25 cellular contexts compared by ENCODE assay signal in the genomic region with DNA sequence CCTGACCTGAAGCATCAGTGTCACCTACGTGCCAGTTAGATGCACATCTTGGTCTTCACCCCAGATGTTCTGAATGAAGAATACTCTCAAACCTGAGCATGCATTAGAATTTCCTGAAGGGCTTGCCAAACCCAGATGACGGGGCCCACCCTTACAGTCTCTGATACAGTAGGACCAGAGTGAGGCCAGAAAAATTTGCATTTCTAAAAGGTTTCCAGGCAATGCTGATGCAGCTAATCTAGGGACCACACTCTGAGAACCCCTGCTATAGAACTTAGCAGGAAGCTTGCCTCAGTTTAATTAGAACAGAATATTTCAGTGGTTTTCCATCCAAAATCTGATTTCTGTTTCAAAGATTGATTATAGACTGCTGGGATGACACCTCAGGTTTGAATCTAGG. TPM values are rescaled to one million over a fixed set of nuclear protein-coding genes. Genes with fewer than 3 reads are reported as not detected.
A peak's percentile ranks its signal among the peaks of the same experiment; 100 is the strongest.
DNase-seq lines count a peak whose midpoint lies in the region; ATAC-seq and TF ChIP-seq lines count a peak whose summit lies in the region.
"Had no signal": no experiment of that assay in that cellular context is flagged by ENCODE, and none has a peak within 500 bp of the region (broad histone marks: within the 10 kb centered on the region; RNA-seq: fewer than 3 reads in every experiment).

No MANE protein-coding gene starts in this region.

- H3K36me3 ChIP-seq in A673 (ENCODE audit: insufficient read depth, low read length, poor library complexity, severe bottlenecking) (no peaks in the 10 kb centered on the region), MM.1S (replicated peaks; ENCODE audit: insufficient read depth, low read length) (no peaks in the 10 kb centered on the region), iPS-20b (ENCODE audit: insufficient read depth, low read depth, low read length) (no peaks in the 10 kb centered on the region), colonic mucosa (no peaks in the 10 kb centered on the region)
- H3K36me3 ChIP-seq: ascending aorta, gastrocnemius medialis, tibial nerve had no signal

- no peak for DNase-seq in A673 (ENCODE audit: low spot score)
- peak; percentile 51 for DNase-seq in MM.1S
- no peak for DNase-seq in NCI-H69 (lab: John Stamatoyannopoulos, UW)
- no peak for DNase-seq in NCI-H1105 treated with DMSO at 0.1 percent for 48 hours (lab: John Stamatoyannopoulos, UW)
- no peak for DNase-seq in colonic mucosa
- DNase-seq: activated naive CD4-positive, alpha-beta T cell treated with anti-CD3 and anti-CD28 coated beads, Interleukin-2, amount 10 ng/mL, durations not matched to agents 7 days and 5 days; activated T-cell treated with anti-CD3 and anti-CD28 coated beads, Interleukin-2, amount 50 U/mL, for 72 hours; CD4-positive, CD25-positive, alpha-beta regulatory T cell; cerebellar nuclear complex; DMS153; effector CD8-positive, alpha-beta T cell; gastrocnemius medialis; NCI-H187; RPMI8226; small intestine; stimulated activated CD4-positive, alpha-beta T cell treated with anti-CD3 and anti-CD28 coated beads, Interleukin-4, amount 100 ng/mL, for 1 hour; stimulated activated naive CD8-positive, alpha-beta T cell treated with anti-CD3 and anti-CD28 coated beads, Interleukin-15, amount 100 ng/mL, for 72 hours; T1000 had no signal

- no TSS peak for BruUV-seq in A673 (replicated peaks; lab: Mats Ljungman, UMichigan)

- no peaks in the 10 kb centered on the region for H3K79me2 ChIP-seq in MM.1S (ENCODE audit: low read length)

- H3F3A ChIP-seq in MM.1S (ENCODE audit: insufficient read depth, low read length): peaks cover 12% of the 10 kb centered on the region

- H3K4me2 ChIP-seq in MM.1S (ENCODE audit: low read depth, low read length): peak overlapping the region; percentile 55; the same call in 1 of the 2 replicates

- H2AFZ ChIP-seq in MM.1S (ENCODE audit: low read length): peak overlapping the region; percentile 52

- peak; percentile 62 for ATAC-seq in GM21529 (IDR thresholded peaks at IDR 0.05; ENCODE audit: unreplicated experiment)
- no peak for ATAC-seq in GM21526 (IDR thresholded peaks at IDR 0.05; ENCODE audit: low FRiP score, unreplicated experiment)
- ATAC-seq: activated CD4-positive, CD25-positive, alpha-beta regulatory T cell treated with anti-CD3 and anti-CD28 coated beads, Interleukin-2, amount 50 U/mL, for 24 hours; activated T-cell treated with anti-CD3 and anti-CD28 coated beads, Interleukin-2, amount 50 U/mL, for 72 hours; gastrocnemius medialis; HCT116; stimulated activated naive CD8-positive, alpha-beta T cell treated with anti-CD3 and anti-CD28 coated beads, Interleukin-15, amount 100 ng/mL, for 72 hours had no signal

- H3K9me3 ChIP-seq in A673 (ENCODE audit: low read depth, low read length, poor library complexity, severe bottlenecking): no peaks in the 10 kb centered on the region
- no peaks in the 10 kb centered on the region for H3K9me3 ChIP-seq in MM.1S (replicated peaks; ENCODE audit: insufficient read depth, low read length)
- peaks cover 4% of the 10 kb centered on the region for H3K9me3 ChIP-seq in iPS-20b (ENCODE audit: insufficient read depth, low read depth, low read length)
- no peaks in the 10 kb centered on the region for H3K9me3 ChIP-seq in colonic mucosa
- H3K9me3 ChIP-seq: ascending aorta, gastrocnemius medialis, tibial nerve had no signal

- H3K4me1 ChIP-seq in A673 (ENCODE audit: insufficient read depth, low read length, poor library complexity, severe bottlenecking) (peaks cover 24% of the 10 kb centered on the region), MM.1S (ENCODE audit: low read length) (0 out of 2 replicates have a peak, but pooled peaks cover 5% of the 10 kb centered on the region), iPS-20b (ENCODE audit: insufficient read depth, low read length) (peaks cover 8% of the 10 kb centered on the region; the same call in 1 of the 2 replicates), colonic mucosa (no peaks in the 10 kb centered on the region)
- H3K4me1 ChIP-seq: ascending aorta had no signal

- H3K9me2 ChIP-seq in MM.1S (replicated peaks; ENCODE audit: insufficient read depth, low read length): no peaks in the 10 kb centered on the region

- TF ChIP-seq CTCF in A673 (conservative IDR thresholded peaks at IDR 0.05; ENCODE audit: low read depth, low read length) (no peak), MM.1S (IDR thresholded peaks at IDR 0.05; ENCODE audit: low read length) (no peak), colonic mucosa (IDR thresholded peaks at IDR 0.05) (no peak)

- intact Hi-C loops in A673 (cut with micrococcal nuclease; ENCODE audit: unreplicated experiment) (no loop called here), colonic mucosa (cut with DNase I) (no loop called here)

- H3K27me3 ChIP-seq in A673 (replicated peaks; ENCODE audit: insufficient read depth, low read depth, low read length, poor library complexity): no peaks in the 10 kb centered on the region
- no peaks in the 10 kb centered on the region for H3K27me3 ChIP-seq in MM.1S (replicated peaks; ENCODE audit: insufficient read depth, low read length)
- H3K27me3 ChIP-seq in iPS-20b (ENCODE audit: insufficient read depth, low read length): no peaks in the 10 kb centered on the region
- H3K27me3 ChIP-seq in colonic mucosa: no peaks in the 10 kb centered on the region
- H3K27me3 ChIP-seq: ascending aorta, gastrocnemius medialis, tibial nerve had no signal

- H3K4me3 ChIP-seq in A673 (ENCODE audit: low read depth, low read length, poor library complexity, severe bottlenecking) (no peak overlapping the region), MM.1S (ENCODE audit: low read length) (peak overlapping the region; percentile 36), iPS-20b (ENCODE audit: low read length) (peak overlapping the region; percentile 24; the same call in 1 of the 2 replicates), colonic mucosa (no peak overlapping the region)
- H3K4me3 ChIP-seq: ascending aorta, gastrocnemius medialis, tibial nerve had no signal

- CTCF ChIA-PET in A673 (lab: Charles Lee): no interaction called here

- POLR2A ChIA-PET in A673 (lab: Charles Lee; ENCODE audit: low non-redundant PET): interaction anchor here (0.6 kb wide), 1 partner anchor 997 kb away, joined by 4 read pairs; no protein-coding TSS in a partner anchor

- H3K27ac ChIP-seq in A673 (ENCODE audit: low read depth, low read length, poor library complexity, severe bottlenecking) (peak overlapping the region; percentile 78), MM.1S (ENCODE audit: low read length) (peak overlapping the region; percentile 67; the same call in 1 of the 2 replicates), iPS-20b (ENCODE audit: low read length) (no peak overlapping the region), colonic mucosa (no peak overlapping the region)
- H3K27ac ChIP-seq: ascending aorta had no signal

- no peaks in the 10 kb centered on the region for H4K20me1 ChIP-seq in MM.1S (ENCODE audit: insufficient read depth, low read length)

- peak overlapping the region; percentile 5; the same call in 1 of the 2 replicates for H3K9ac ChIP-seq in MM.1S (ENCODE audit: low read length)
- no peak overlapping the region for H3K9ac ChIP-seq in iPS-20b (ENCODE audit: low read depth, low read length)
- no peak overlapping the region for H3K9ac ChIP-seq in colonic mucosa (ENCODE audit: low read depth in 2 of 2, low read length in 2 of 2)

RNA-seq across cellular contexts. Expression of a gene that starts 9.9 kb away (rescaled TPM):
- total RNA-seq in A673 (2021): 10.0 and 13.2 TPM in 2 replicates
- 10 to 100 TPM; 13.6 to 22.7 TPM for total RNA-seq in colonic mucosa

Comparison
In these comparisons a context has a peak if more than half of its experiments do, and no peak if none do; other contexts are left out.
1. H3K27ac ChIP-seq: peak in A673 (single experiment) and MM.1S (single experiment); none in iPS-20b (single experiment) and colonic mucosa (single experiment).
2. H3K4me3 ChIP-seq: peak in MM.1S (single experiment) and iPS-20b (single experiment); none in A673 (single experiment) and colonic mucosa (single experiment).